ENCODE assay signal across 16 cellular contexts in the genomic region with DNA sequence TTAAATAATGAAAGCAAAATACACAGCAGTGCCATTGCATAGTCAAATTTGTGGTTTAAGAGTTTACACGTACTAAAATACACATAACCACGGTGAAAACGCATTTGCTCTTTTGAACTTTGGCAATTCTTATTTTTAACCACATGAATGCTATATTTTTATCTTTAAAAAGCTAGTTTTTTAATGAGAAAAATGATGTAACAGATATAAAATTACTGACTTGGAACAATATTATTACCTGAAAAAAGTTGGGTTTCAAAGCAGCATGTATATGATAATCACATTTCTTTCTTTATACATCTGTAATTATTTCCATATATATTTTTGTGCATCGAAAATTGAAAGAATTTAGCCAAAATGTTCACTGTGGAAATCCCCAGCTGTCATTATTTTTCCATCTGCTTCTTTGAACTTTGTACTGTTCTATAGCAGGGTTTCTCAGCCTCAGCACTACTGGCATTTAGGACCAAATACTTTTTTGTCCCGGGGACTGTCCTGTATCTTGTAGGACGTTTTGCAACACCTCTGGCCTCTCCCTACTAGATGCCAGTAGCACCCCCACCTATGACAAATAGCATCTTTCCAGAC.
DNase-seq lines count a peak whose midpoint lies in the region; ATAC-seq and TF ChIP-seq lines count a peak whose summit lies in the region.
"Had no signal": no experiment of that assay in that cellular context is flagged by ENCODE, and none has a peak within 500 bp of the region (broad histone marks: within the 10 kb centered on the region; RNA-seq: fewer than 3 reads in every experiment).

No MANE protein-coding gene starts in this region.

- no peaks in the 10 kb centered on the region for H3K4me1 ChIP-seq in endodermal cell (ENCODE audit: control insufficient read depth, insufficient read depth, low read length)
- H3K4me1 ChIP-seq: A549, breast epithelium had no signal

- no peaks in the 10 kb centered on the region for H3K36me3 Mint-ChIP-seq in activated CD4-positive, alpha-beta T cell treated with anti-CD3 and anti-CD28 coated beads, Interleukin-2, amount 10 ng/mL, durations not matched to agents 24 days and 14 days (ENCODE audit: low read depth)
- no peaks in the 10 kb centered on the region for H3K36me3 Mint-ChIP-seq in endodermal cell (ENCODE audit: low read depth)

- no peak overlapping the region for H3K9ac ChIP-seq in endodermal cell (ENCODE audit: extremely low read depth, low read length, poor library complexity, severe bottlenecking)

- intact Hi-C loops in activated CD4-positive, alpha-beta T cell treated with anti-CD3 and anti-CD28 coated beads, Interleukin-2, amount 10 ng/mL, durations not matched to agents 24 days and 14 days (cut with micrococcal nuclease), result loop anchor here (1.0 to 2.0 kb wide), 2 partner anchors 22 to 23 kb away; no protein-coding TSS in a partner anchor
- intact Hi-C loops in head of caudate nucleus (cut with DNase I), result no loop called here

- no peak overlapping the region for H3K4me3 ChIP-seq in endodermal cell (ENCODE audit: low read length)
- H3K4me3 ChIP-seq: A549, breast epithelium, K562 had no signal

- H3K27ac Mint-ChIP-seq in activated CD4-positive, alpha-beta T cell treated with anti-CD3 and anti-CD28 coated beads, Interleukin-2, amount 10 ng/mL, durations not matched to agents 24 days and 14 days, result peak overlapping the region; percentile 85
- no peak overlapping the region for H3K27ac Mint-ChIP-seq in endodermal cell

- no peaks in the 10 kb centered on the region for H3K27me3 Mint-ChIP-seq in activated CD4-positive, alpha-beta T cell treated with anti-CD3 and anti-CD28 coated beads, Interleukin-2, amount 10 ng/mL, durations not matched to agents 24 days and 14 days
- no peaks in the 10 kb centered on the region for H3K27me3 Mint-ChIP-seq in endodermal cell (ENCODE audit: insufficient read depth)

- no peak for TF ChIP-seq CTCF in endodermal cell (conservative IDR thresholded peaks at IDR 0.05)

- peak; percentile 67 for DNase-seq in activated CD4-positive, alpha-beta T cell treated with anti-CD3 and anti-CD28 coated beads, Interleukin-2, amount 10 ng/mL, durations not matched to agents 24 days and 14 days
- DNase-seq in activated CD4-positive, alpha-beta T cell treated with anti-CD3 and anti-CD28 coated beads, Interleukin-2, amount 50 U/mL, for 4 hours, result no peak
- DNase-seq in endodermal cell (peak; percentile 22), head of caudate nucleus (no peak), SKM-1 (lab: John Stamatoyannopoulos, UW; ENCODE audit: unreplicated experiment) (no peak)
- DNase-seq: Calu3; NCI-H1694 treated with DMSO at 0.1 percent for 48 hours; NCI-H69; stimulated activated CD4-positive, alpha-beta T cell treated with anti-CD3 and anti-CD28 coated beads, Interleukin-12 subunit alpha, Interleukin-12 subunit beta, amount 100 ng/mL, for 4 hours; trophoblast cell had no signal

- H3K9me3 Mint-ChIP-seq in activated CD4-positive, alpha-beta T cell treated with anti-CD3 and anti-CD28 coated beads, Interleukin-2, amount 10 ng/mL, durations not matched to agents 24 days and 14 days, result no peaks in the 10 kb centered on the region
- H3K9me3 Mint-ChIP-seq in endodermal cell, result no peaks in the 10 kb centered on the region

- no peaks in the 10 kb centered on the region for H3K9me3 ChIP-seq in endodermal cell (ENCODE audit: control insufficient read depth, low read length)
- H3K9me3 ChIP-seq: A549, breast epithelium had no signal

- H3K27me3 ChIP-seq in endodermal cell (ENCODE audit: control insufficient read depth, insufficient read depth, low read length, poor library complexity, severe bottlenecking), result no peaks in the 10 kb centered on the region
- H3K27me3 ChIP-seq: breast epithelium had no signal

- H3K27ac ChIP-seq in endodermal cell (ENCODE audit: low read depth, low read length), result no peak overlapping the region
- H3K27ac ChIP-seq: A549, breast epithelium had no signal

- WGBS in endodermal cell (ENCODE audit: insufficient coverage in 1 of 2, insufficient read length in 1 of 2), 2 experiments, result 81 to 100% methylated on average over 3 to 6 of the region's 6 CpGs

- H3K4me1 Mint-ChIP-seq in activated CD4-positive, alpha-beta T cell treated with anti-CD3 and anti-CD28 coated beads, Interleukin-2, amount 10 ng/mL, durations not matched to agents 24 days and 14 days, result peaks cover 15% of the 10 kb centered on the region
- H3K4me1 Mint-ChIP-seq in endodermal cell, result no peaks in the 10 kb centered on the region

- no peak overlapping the region for H3K4me3 Mint-ChIP-seq in activated CD4-positive, alpha-beta T cell treated with anti-CD3 and anti-CD28 coated beads, Interleukin-2, amount 10 ng/mL, durations not matched to agents 24 days and 14 days
- no peak overlapping the region for H3K4me3 Mint-ChIP-seq in endodermal cell

- ATAC-seq in GM18867 (IDR thresholded peaks at IDR 0.05; ENCODE audit: unreplicated experiment), result peak; percentile 63
- ATAC-seq in HG03432 (IDR thresholded peaks at IDR 0.05; ENCODE audit: unreplicated experiment), result peak; percentile 73
- ATAC-seq in GM21515 (IDR thresholded peaks at IDR 0.05; ENCODE audit: unreplicated experiment), result no peak
- ATAC-seq: A549, K562 had no signal

- H3K36me3 ChIP-seq in endodermal cell (ENCODE audit: control insufficient read depth, insufficient read depth, low read length), result no peaks in the 10 kb centered on the region
- H3K36me3 ChIP-seq: breast epithelium had no signal

Comparison
In these comparisons a context has a peak if more than half of its experiments do, and no peak if none do; other contexts are left out.
1. DNase-seq: peak in activated CD4-positive, alpha-beta T cell treated with anti-CD3 and anti-CD28 coated beads, Interleukin-2, amount 10 ng/mL, durations not matched to agents 24 days and 14 days (single experiment) and endodermal cell (single experiment); none in activated CD4-positive, alpha-beta T cell treated with anti-CD3 and anti-CD28 coated beads, Interleukin-2, amount 50 U/mL, for 4 hours (0 of 2), head of caudate nucleus (0 of 42) and SKM-1 (single experiment).